In the genomic region with DNA sequence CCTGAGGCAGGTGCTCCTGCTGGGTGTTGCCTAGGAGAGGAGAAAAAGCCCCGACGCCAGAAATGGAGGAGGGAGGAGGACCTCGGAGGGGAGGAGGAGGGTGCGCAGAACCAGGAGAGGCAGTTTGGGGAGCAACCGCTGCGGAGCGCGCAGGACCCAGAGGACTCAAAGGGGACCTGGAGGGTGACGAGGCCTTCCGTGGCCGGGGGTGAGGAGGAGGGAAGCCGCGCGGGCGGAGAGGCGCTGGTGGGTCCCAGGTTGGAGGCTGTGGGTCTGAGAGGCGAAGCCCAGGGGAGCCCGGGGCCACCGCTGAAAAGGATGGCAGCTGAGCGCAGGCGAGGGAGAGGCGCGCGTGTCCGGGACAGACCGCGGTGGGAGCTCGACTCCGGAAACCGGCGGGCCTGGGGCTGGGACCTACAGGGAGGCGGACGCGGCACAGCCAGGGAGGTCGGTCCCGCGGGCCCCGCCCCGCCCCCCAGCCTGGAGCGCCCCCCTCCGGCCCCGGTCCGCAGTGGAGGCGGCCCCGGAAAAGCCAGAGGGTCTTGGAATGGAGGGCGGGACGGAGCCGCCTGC, we compare ENCODE assay signal across 1 cellular context.
TF ChIP-seq lines count a peak whose summit lies in the region.

No MANE protein-coding gene starts in this region.

TF ChIP-seq in HepG2, 621 proteins besides CTCF, POLR2A, EP300 and RAD21 (continued from another document):
- no peak; the same call in 1 of the 2 replicates for TF ChIP-seq ZNF678 (CRISPR knock-in tag; IDR thresholded peaks at IDR 0.05)
